ENCODE assay signal across 19 cellular contexts in the genomic region with DNA sequence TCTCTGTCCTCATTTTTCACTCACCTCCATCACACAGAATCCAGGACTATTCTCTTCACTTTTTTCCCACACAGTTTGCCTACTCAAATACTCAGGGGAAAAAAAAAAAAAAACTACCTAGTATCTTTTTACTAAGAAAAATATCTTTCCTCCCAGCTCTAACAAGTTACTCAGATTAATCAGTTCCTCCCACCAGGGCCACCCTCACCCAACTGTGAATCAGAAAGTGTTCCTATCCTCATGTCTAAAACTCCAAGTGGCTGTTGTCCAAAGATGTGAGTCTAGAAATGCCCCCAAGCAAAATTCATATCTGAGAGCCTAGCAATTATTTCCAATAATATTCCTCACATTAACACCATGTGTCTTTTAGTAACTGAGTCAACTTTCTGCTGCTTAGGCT.
DNase-seq lines count a peak whose midpoint lies in the region; TF ChIP-seq lines count a peak whose summit lies in the region.
"Had no signal": no experiment of that assay in that cellular context is flagged by ENCODE, and none has a peak within 500 bp of the region (broad histone marks: within the 10 kb centered on the region; RNA-seq: fewer than 3 reads in every experiment).

No MANE protein-coding gene starts in this region.

- H3K36me3 Mint-ChIP-seq in MCF 10A (ENCODE audit: insufficient read depth, unreplicated experiment) = no peaks in the 10 kb centered on the region
- H3K36me3 Mint-ChIP-seq: CD4-positive, CD25-positive, alpha-beta regulatory T cell; CD8-positive, alpha-beta T cell had no signal

- intact Hi-C loops in MCF 10A (cut with micrococcal nuclease) = no loop called here
- intact Hi-C loops in mammary epithelial cell (cut with micrococcal nuclease) = no loop called here
- intact Hi-C loops in head of caudate nucleus (cut with DNase I) = no loop called here

- no peaks in the 10 kb centered on the region for H3K79me2 ChIP-seq in mammary epithelial cell (ENCODE audit: insufficient read depth, low read length)

- H3K36me3 ChIP-seq in mammary epithelial cell (ENCODE audit: insufficient read depth, low read length) = no peaks in the 10 kb centered on the region
- H3K36me3 ChIP-seq: BLaER1 had no signal

- dilution Hi-C loops in mammary epithelial cell (cut with HindIII; ENCODE audit: low sequenced_read_pairs) = no loop called here

- in situ Hi-C loops in mammary epithelial cell (cut with MboI; ENCODE audit: low sequenced_read_pairs in 2 of 2) = no loop called here

- TF ChIP-seq CTCF in MCF 10A (IDR thresholded peaks at IDR 0.05; ENCODE audit: unreplicated experiment) = no peak
- no peak for TF ChIP-seq CTCF in mammary epithelial cell (conservative IDR thresholded peaks at IDR 0.05 in 1 of 2, IDR thresholded peaks at IDR 0.05 in 1 of 2; ENCODE audit: extremely low read depth in 1 of 2, insufficient read depth in 1 of 2, low read depth in 1 of 2, low read length in 2 of 2)

- no peak overlapping the region for H3K4me2 ChIP-seq in mammary epithelial cell (ENCODE audit: insufficient read depth, low read depth, low read length)
- H3K4me2 ChIP-seq: BLaER1, GM23338 had no signal

- BruUV-seq in MCF 10A (replicated peaks; lab: Mats Ljungman, UMichigan) = no TSS peak
- BruUV-seq in mammary epithelial cell (replicated peaks; lab: Mats Ljungman, UMichigan) = no TSS peak

- H3K9me3 ChIP-seq in mammary epithelial cell (replicated peaks; ENCODE audit: insufficient read depth, low read length) = no peaks in the 10 kb centered on the region
- H3K9me3 ChIP-seq: BLaER1, Caco-2 had no signal

- peaks cover 25% of the 10 kb centered on the region for H3K4me1 Mint-ChIP-seq in MCF 10A (ENCODE audit: insufficient read depth, unreplicated experiment)
- H3K4me1 Mint-ChIP-seq: B cell; CD4-positive, CD25-positive, alpha-beta regulatory T cell had no signal

- H4K20me1 ChIP-seq in mammary epithelial cell (ENCODE audit: insufficient read depth, low read length) = no peaks in the 10 kb centered on the region
- H4K20me1 ChIP-seq: BLaER1 had no signal

- peaks cover 2% of the 10 kb centered on the region for H3K27me3 ChIP-seq in mammary epithelial cell (ENCODE audit: insufficient read depth, low read length)
- H3K27me3 ChIP-seq: BLaER1 had no signal

- no peak overlapping the region for H3K4me3 Mint-ChIP-seq in MCF 10A (ENCODE audit: unreplicated experiment)
- H3K4me3 Mint-ChIP-seq: B cell; CD4-positive, CD25-positive, alpha-beta regulatory T cell; CD8-positive, alpha-beta T cell; GM23338; H9 had no signal

- no peak overlapping the region for H3K27ac Mint-ChIP-seq in MCF 10A (ENCODE audit: low read depth, unreplicated experiment)
- H3K27ac Mint-ChIP-seq: B cell; CD4-positive, CD25-positive, alpha-beta regulatory T cell; CD8-positive, alpha-beta T cell; GM23338; H9 had no signal

- POLR2A ChIA-PET in MCF 10A (lab: Yijun Ruan, JAX) = no interaction called here

- H3K4me3 ChIP-seq in mammary epithelial cell (replicated peaks in 1 of 3; ENCODE audit: insufficient read depth in 1 of 3, low read depth in 2 of 3, low read length in 3 of 3) = no peak overlapping the region
- H3K4me3 ChIP-seq: BLaER1, GM12878, GM23338 had no signal

- CTCF ChIA-PET in MCF 10A (lab: Yijun Ruan, JAX) = interaction anchor here (0.5 to 0.7 kb wide), 2 partner anchors 320 to 1545 kb away, joined by 3 read pairs; no protein-coding TSS in a partner anchor
- CTCF ChIA-PET in mammary epithelial cell (lab: Charles Lee; ENCODE audit: low non-redundant PET) = no interaction called here

- no peak overlapping the region for H3K9ac ChIP-seq in mammary epithelial cell (ENCODE audit: insufficient read depth, low read length)
- H3K9ac ChIP-seq: BLaER1 had no signal

- no peak overlapping the region for H2AFZ ChIP-seq in mammary epithelial cell (ENCODE audit: low read depth, low read length)
- H2AFZ ChIP-seq: GM23338 had no signal

- H3K4me1 ChIP-seq in mammary epithelial cell (ENCODE audit: insufficient read depth, low read length) = no peaks in the 10 kb centered on the region
- H3K4me1 ChIP-seq: BLaER1, Caco-2 had no signal

- H3K9me3 Mint-ChIP-seq in MCF 10A (ENCODE audit: unreplicated experiment) = no peaks in the 10 kb centered on the region
- H3K9me3 Mint-ChIP-seq: CD8-positive, alpha-beta T cell; GM23338; H9 had no signal

- no peaks in the 10 kb centered on the region for H3K27me3 Mint-ChIP-seq in MCF 10A (ENCODE audit: insufficient read depth, unreplicated experiment)
- H3K27me3 Mint-ChIP-seq: CD4-positive, CD25-positive, alpha-beta regulatory T cell had no signal

- DNase-seq in MCF 10A (ENCODE audit: unreplicated experiment) = peak; percentile 28
- DNase-seq in mammary epithelial cell = no peak
- DNase-seq in head of caudate nucleus = peak in 40 of 42 donors; percentile 4 to 84 (median 45)
- DNase-seq in putamen (ENCODE audit: low spot score) = peak; percentile 35
- no peak for DNase-seq in activated gamma-delta T cell treated with Interleukin-2 at 50 U/mL for 16 hours
- no peak for DNase-seq in stimulated activated CD4-positive, alpha-beta T cell treated with anti-CD3 and anti-CD28 coated beads, Interleukin-2, amount 100 ng/mL, for 48 hours
- DNase-seq: Caco-2; CD4-positive, CD25-positive, alpha-beta regulatory T cell; CD8-positive, alpha-beta T cell; DMS153; DND-41; GDM1; H9 had no signal

- H3K27ac ChIP-seq in mammary epithelial cell (ENCODE audit: insufficient read depth, low read depth, low read length) = no peak overlapping the region
- H3K27ac ChIP-seq: 22Rv1, BLaER1, C4-2B had no signal

Comparison
In these comparisons a context has a peak if more than half of its experiments do, and no peak if none do; other contexts are left out.
1. DNase-seq: peak in MCF 10A (single experiment), head of caudate nucleus (40 of 42) and putamen (single experiment); none in mammary epithelial cell (single experiment), activated gamma-delta T cell treated with Interleukin-2 at 50 U/mL for 16 hours (single experiment) and stimulated activated CD4-positive, alpha-beta T cell treated with anti-CD3 and anti-CD28 coated beads, Interleukin-2, amount 100 ng/mL, for 48 hours (0 of 2).